19 cellular contexts compared by ENCODE assay signal in genomic region chr3:49967307-49967706, GRCh38. TPM values are rescaled to one million over a fixed set of nuclear protein-coding genes. Genes with fewer than 3 reads are reported as not detected.
DNase-seq lines count a peak whose midpoint lies in the region; ATAC-seq and TF ChIP-seq lines count a peak whose summit lies in the region.
"Had no signal": no experiment of that assay in that cellular context is flagged by ENCODE, and none has a peak within 500 bp of the region (broad histone marks: within the 10 kb centered on the region; RNA-seq: fewer than 3 reads in every experiment).

No MANE protein-coding gene starts in this region.

- H3K27me3 ChIP-seq in A673 (replicated peaks; ENCODE audit: insufficient read depth, low read depth, low read length, poor library complexity) (no peaks in the 10 kb centered on the region), adipocyte (replicated peaks; ENCODE audit: control insufficient read depth, insufficient read depth, low read length) (no peaks in the 10 kb centered on the region), neural progenitor cell (no peaks in the 10 kb centered on the region)
- H3K27me3 ChIP-seq: pancreas, upper lobe of right lung had no signal

- peaks cover 12% of the 10 kb centered on the region for H4K20me1 ChIP-seq in neural progenitor cell (ENCODE audit: low read depth)

- H3K4me2 ChIP-seq in neural progenitor cell, result peak overlapping the region; percentile 8

- H3K79me2 ChIP-seq in neural progenitor cell (ENCODE audit: low read depth), result peaks cover 83% of the 10 kb centered on the region

- H3K9ac ChIP-seq in adipocyte (ENCODE audit: low read length) (no peak overlapping the region), neural progenitor cell (no peak overlapping the region)

- no peak overlapping the region for H3K27ac Mint-ChIP-seq in neural progenitor cell

- H3K36me3 ChIP-seq in A673 (ENCODE audit: insufficient read depth, low read length, poor library complexity, severe bottlenecking) (peaks cover under 1% of the 10 kb centered on the region), adipocyte (ENCODE audit: control insufficient read depth, insufficient read depth, low read length, severe bottlenecking) (peaks cover 22% of the 10 kb centered on the region), neural progenitor cell (peaks cover 14% of the 10 kb centered on the region)

- H3K4me1 Mint-ChIP-seq in neural progenitor cell, result peaks cover 6% of the 10 kb centered on the region
- H3K4me1 Mint-ChIP-seq: CD14-positive monocyte had no signal

- H2AFZ ChIP-seq in neural progenitor cell (replicated peaks), result no peak overlapping the region

- POLR2A ChIA-PET in A673 (lab: Charles Lee; ENCODE audit: low non-redundant PET), result no interaction called here

- no peaks in the 10 kb centered on the region for H3K9me3 Mint-ChIP-seq in neural progenitor cell
- H3K9me3 Mint-ChIP-seq: CD14-positive monocyte had no signal

- peak; percentile 1 for DNase-seq in A673 (ENCODE audit: low spot score)
- peak; percentile 18 for DNase-seq in adipocyte (ENCODE audit: low read depth)
- peak; percentile 58 for DNase-seq in fibroblast of pulmonary artery (ENCODE audit: low read depth)
- DNase-seq in neural progenitor cell (ENCODE audit: low spot score), result no peak
- no peak for DNase-seq in amygdala (lab: John Stamatoyannopoulos, UW)
- DNase-seq: activated CD4-positive, alpha-beta T cell treated with anti-CD3 and anti-CD28 coated beads for 1 hour; anterior cingulate cortex; hypothalamus; Karpas-422; NCI-H1105; NCI-H69; OCI-M1; pancreas; T1000; upper lobe of right lung had no signal

- no peak for TF ChIP-seq CTCF in A673 (conservative IDR thresholded peaks at IDR 0.05; ENCODE audit: low read depth, low read length)
- no peak for TF ChIP-seq CTCF in fibroblast of pulmonary artery (IDR thresholded peaks at IDR 0.05; ENCODE audit: low read length, missing control alignments)
- no peak for TF ChIP-seq CTCF in neural progenitor cell (IDR thresholded peaks at IDR 0.05)

- H3K9me3 ChIP-seq in A673 (ENCODE audit: low read depth, low read length, poor library complexity, severe bottlenecking) (no peaks in the 10 kb centered on the region), adipocyte (ENCODE audit: control insufficient read depth, low read length) (no peaks in the 10 kb centered on the region), neural progenitor cell (ENCODE audit: low read depth) (no peaks in the 10 kb centered on the region)
- H3K9me3 ChIP-seq: pancreas, upper lobe of right lung had no signal

- H3K27me3 Mint-ChIP-seq in neural progenitor cell (ENCODE audit: insufficient read depth, low read depth), result no peaks in the 10 kb centered on the region

- H3K4me1 ChIP-seq in A673 (ENCODE audit: insufficient read depth, low read length, poor library complexity, severe bottlenecking) (no peaks in the 10 kb centered on the region), adipocyte (ENCODE audit: control insufficient read depth, insufficient read depth, low read length) (peaks cover 25% of the 10 kb centered on the region), neural progenitor cell (peaks cover 5% of the 10 kb centered on the region)

- no peak for ATAC-seq in GM18873 (IDR thresholded peaks at IDR 0.05; ENCODE audit: low FRiP score, unreplicated experiment)
- ATAC-seq in HG02885 (IDR thresholded peaks at IDR 0.05; ENCODE audit: poor library complexity, unreplicated experiment), result no peak
- no peak for ATAC-seq in HG03442 (IDR thresholded peaks at IDR 0.05; ENCODE audit: unreplicated experiment)
- ATAC-seq: upper lobe of right lung had no signal

- H3K4me3 Mint-ChIP-seq in neural progenitor cell, result no peak overlapping the region
- H3K4me3 Mint-ChIP-seq: CD14-positive monocyte had no signal

- BruUV-seq in A673 (replicated peaks; lab: Mats Ljungman, UMichigan), result no TSS peak

- intact Hi-C loops in A673 (cut with micrococcal nuclease; ENCODE audit: unreplicated experiment), result no loop called here

- no peak overlapping the region for H3K27ac ChIP-seq in A673 (ENCODE audit: low read depth, low read length, poor library complexity, severe bottlenecking)
- peak overlapping the region; percentile 61 for H3K27ac ChIP-seq in neural progenitor cell
- H3K27ac ChIP-seq: upper lobe of right lung had no signal

- no peak overlapping the region for H3K4me3 ChIP-seq in A673 (ENCODE audit: low read depth, low read length, poor library complexity, severe bottlenecking)
- no peak overlapping the region for H3K4me3 ChIP-seq in adipocyte (ENCODE audit: low read length)
- no peak overlapping the region for H3K4me3 ChIP-seq in fibroblast of pulmonary artery (replicated peaks; ENCODE audit: low read depth, low read length)
- H3K4me3 ChIP-seq in neural progenitor cell, result no peak overlapping the region
- H3K4me3 ChIP-seq: pancreas, upper lobe of right lung had no signal

- H3F3A ChIP-seq in neural progenitor cell (ENCODE audit: low read depth), result peaks cover 11% of the 10 kb centered on the region

- H3K36me3 Mint-ChIP-seq in neural progenitor cell, result peaks cover 27% of the 10 kb centered on the region

- CTCF ChIA-PET in A673 (lab: Charles Lee), result no interaction called here

RNA-seq across cellular contexts. Expression of gene RBM6, which starts 27.4 kb away (rescaled TPM):
- total RNA-seq in A673 (2021) (55.9 and 64.3 TPM in 2 replicates), neural progenitor cell (ENCODE audit: low replicate concordance) (126 and 170 TPM in 2 replicates)

RNA-seq across cellular contexts. Expression of gene MON1A, which starts 37.7 kb away (rescaled TPM):
- total RNA-seq in A673 (2021) (7.5 and 7.7 TPM in 2 replicates), neural progenitor cell (ENCODE audit: low replicate concordance) (1.9 and 4.5 TPM in 2 replicates)

Comparison
In these comparisons a context has a peak if more than half of its experiments do, and no peak if none do; other contexts are left out.
1. DNase-seq: peak in A673 (single experiment), adipocyte (single experiment) and fibroblast of pulmonary artery (single experiment); none in neural progenitor cell (single experiment) and amygdala (0 of 56).